Comparison of ENCODE assay signal across 1 cellular context in genomic region chr17:45081046-45081703, GRCh38.
TF ChIP-seq lines count a peak whose summit lies in the region.

No MANE protein-coding gene starts in this region.

TF ChIP-seq in SK-N-SH, 30 proteins besides CTCF, POLR2A, EP300 and RAD21:
- TF ChIP-seq IRF3 (IDR thresholded peaks at IDR 0.05; ENCODE audit: low read depth, low read length) (no peak), CHD2 (IDR thresholded peaks at IDR 0.05; ENCODE audit: low read length, partially characterized antibody) (no peak), MXI1 (IDR thresholded peaks at IDR 0.05; ENCODE audit: low read depth, low read length) (no peak), FOXJ3 (CRISPR knock-in tag; IDR thresholded peaks at IDR 0.05) (no peak), EZH2phosphoT487 (IDR thresholded peaks at IDR 0.05; ENCODE audit: borderline replicate concordance, low read depth) (no peak), GATA2 (CRISPR knock-in tag; IDR thresholded peaks at IDR 0.05) (no peak), SMC3 (IDR thresholded peaks at IDR 0.05; ENCODE audit: low read depth, low read length) (no peak), PBX3 (IDR thresholded peaks at IDR 0.05) (no peak), YY1 (IDR thresholded peaks at IDR 0.05; ENCODE audit: low read depth) (no peak), ZBTB33 (IDR thresholded peaks at IDR 0.05; ENCODE audit: borderline replicate concordance, low read depth) (no peak), POLR2AphosphoS5 (IDR thresholded peaks at IDR 0.05; ENCODE audit: low read depth, low read length) (no peak), SIN3A (IDR thresholded peaks at IDR 0.05; ENCODE audit: borderline replicate concordance, low read depth, low read length) (no peak), RCOR1 (IDR thresholded peaks at IDR 0.05; ENCODE audit: low read length) (no peak), USF1 (IDR thresholded peaks at IDR 0.05; ENCODE audit: borderline replicate concordance, low read depth) (no peak), FOXM1 (IDR thresholded peaks at IDR 0.05; ENCODE audit: low read depth) (no peak), JUND (IDR thresholded peaks at IDR 0.05) (no peak), RXRA (IDR thresholded peaks at IDR 0.05; ENCODE audit: borderline replicate concordance, low read depth) (no peak)
- TF ChIP-seq, protein P1, sequence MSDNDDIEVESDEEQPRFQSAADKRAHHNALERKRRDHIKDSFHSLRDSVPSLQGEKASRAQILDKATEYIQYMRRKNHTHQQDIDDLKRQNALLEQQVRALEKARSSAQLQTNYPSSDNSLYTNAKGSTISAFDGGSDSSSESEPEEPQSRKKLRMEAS (IDR thresholded peaks at IDR 0.05; ENCODE audit: low read depth) = no peak
TF ChIP-seq in SK-N-SH: peak in this region for 0.
